8 cellular contexts compared by ENCODE assay signal in the genomic region with DNA sequence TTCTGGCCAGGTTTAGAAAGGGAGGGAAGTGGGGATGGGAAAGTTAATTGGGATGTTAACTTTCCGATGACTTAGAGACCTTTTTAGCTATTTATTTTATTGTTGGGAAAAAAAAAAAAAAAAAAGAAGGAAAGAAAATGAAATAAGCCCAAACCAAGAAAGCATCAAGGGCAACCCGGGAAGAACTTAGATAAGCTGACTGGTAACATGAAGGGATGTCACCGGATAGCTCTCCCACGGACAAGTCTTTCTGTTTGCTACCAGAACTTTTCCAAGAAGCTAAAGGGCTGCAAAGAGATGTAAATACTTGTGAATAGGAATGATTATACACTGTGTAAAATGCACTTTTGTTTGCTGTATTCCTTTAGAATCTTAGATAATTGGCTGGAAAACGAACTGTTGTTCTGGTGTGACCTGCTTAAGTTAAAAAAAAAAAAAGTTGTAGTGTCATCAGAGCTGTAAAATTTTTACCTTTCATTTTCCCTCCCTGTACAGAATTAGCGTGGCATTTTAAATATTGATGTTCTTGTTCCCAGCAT. TPM values are rescaled to one million over a fixed set of nuclear protein-coding genes. Genes with fewer than 3 reads are reported as not detected.
DNase-seq lines count a peak whose midpoint lies in the region; ATAC-seq and TF ChIP-seq lines count a peak whose summit lies in the region.

No MANE protein-coding gene starts in this region.

- H3K9me3 Mint-ChIP-seq in Calu3 (ENCODE audit: low read depth, unreplicated experiment): no peaks in the 10 kb centered on the region
- H3K9me3 Mint-ChIP-seq in effector memory CD8-positive, alpha-beta T cell: peaks cover 0 to 8% of the 10 kb centered on the region in 2 donors

- H3K9ac ChIP-seq in OCI-LY3 (ENCODE audit: low read length): peak overlapping the region; percentile 85

- H4K20me1 ChIP-seq in OCI-LY3 (ENCODE audit: insufficient read depth, low read length) (no peaks in the 10 kb centered on the region), osteoblast (ENCODE audit: insufficient read depth, low read length) (no peaks in the 10 kb centered on the region)

- intact Hi-C loops in Calu3 (cut with micrococcal nuclease; ENCODE audit: unreplicated experiment): loop anchor here (5.0 kb wide), 3 partner anchors 70 to 120 kb away; no protein-coding TSS in a partner anchor
- intact Hi-C loops in thyroid gland (cut with DNase I): no loop called here

- TF ChIP-seq CTCF in Calu3 (IDR thresholded peaks at IDR 0.05; ENCODE audit: unreplicated experiment) (no peak), OCI-LY3 (IDR thresholded peaks at IDR 0.05; ENCODE audit: low read depth, low read length) (no peak), osteoblast (IDR thresholded peaks at IDR 0.05; ENCODE audit: extremely low read depth, low read depth, low read length) (no peak), thyroid gland (IDR thresholded peaks at IDR 0.05) (no peak)

- DNase-seq in Calu3 (no peak), osteoblast (ENCODE audit: insufficient read length, low spot score, missing footprints) (peak; percentile 49), middle frontal gyrus (ENCODE audit: extremely low spot score, low spot score) (no peak), thyroid gland (no peak)
- DNase-seq in effector memory CD8-positive, alpha-beta T cell: no peak

- H3K27ac ChIP-seq in OCI-LY3 (ENCODE audit: low read length): peak overlapping the region; percentile 54; the same call in 1 of the 2 replicates
- H3K27ac ChIP-seq in osteoblast (ENCODE audit: low read depth, low read length): no peak overlapping the region
- H3K27ac ChIP-seq in thyroid gland: no peak overlapping the region

- peaks cover 41% of the 10 kb centered on the region for H3K4me1 ChIP-seq in OCI-LY3 (ENCODE audit: low read length)
- peaks cover 5% of the 10 kb centered on the region for H3K4me1 ChIP-seq in osteoblast (ENCODE audit: insufficient read depth, low read length)
- H3K4me1 ChIP-seq in thyroid gland: peaks cover 28 to 34% of the 10 kb centered on the region in 2 donors

- WGBS in thyroid gland, 2 donors: 15 to 20% methylated on average over 6 of the region's 6 CpGs

- H3K4me2 ChIP-seq in OCI-LY3 (ENCODE audit: low read length) (peak overlapping the region; percentile 96), osteoblast (ENCODE audit: insufficient read depth, low read length) (peak overlapping the region; percentile 74)

- BruUV-seq in Calu3 (replicated peaks; lab: Mats Ljungman, UMichigan): no TSS peak

- H3K36me3 ChIP-seq in OCI-LY3 (replicated peaks; ENCODE audit: low read depth, low read length): no peaks in the 10 kb centered on the region
- no peaks in the 10 kb centered on the region for H3K36me3 ChIP-seq in osteoblast (ENCODE audit: insufficient read depth, low read length)
- no peaks in the 10 kb centered on the region for H3K36me3 ChIP-seq in thyroid gland

- no peak for TF ChIP-seq POLR2A in thyroid gland (IDR thresholded peaks at IDR 0.05)

- peaks cover 2% of the 10 kb centered on the region; the same call in 1 of the 2 replicates for H3K27me3 ChIP-seq in OCI-LY3 (ENCODE audit: low read depth, low read length)
- peaks cover 99% of the 10 kb centered on the region for H3K27me3 ChIP-seq in osteoblast (ENCODE audit: insufficient read depth, low read length)
- peaks cover 87% of the 10 kb centered on the region for H3K27me3 ChIP-seq in thyroid gland

- CTCF ChIA-PET in Calu3 (lab: Charles Lee): interaction anchor here (0.6 to 1.4 kb wide), 8 partner anchors 13 to 469 kb away, joined by 3 to 4 read pairs (median 4); no protein-coding TSS in a partner anchor

- H3K9me3 ChIP-seq in OCI-LY3 (ENCODE audit: insufficient read depth, low read length) (no peaks in the 10 kb centered on the region), osteoblast (ENCODE audit: low read depth, low read length) (no peaks in the 10 kb centered on the region), thyroid gland (no peaks in the 10 kb centered on the region)

- peaks cover 19% of the 10 kb centered on the region for H3K36me3 Mint-ChIP-seq in Calu3 (ENCODE audit: insufficient read depth, unreplicated experiment)
- H3K36me3 Mint-ChIP-seq in effector memory CD8-positive, alpha-beta T cell (ENCODE audit: insufficient read depth): peaks cover 48% of the 10 kb centered on the region

- H3K27me3 Mint-ChIP-seq in Calu3 (ENCODE audit: unreplicated experiment): peaks cover 60% of the 10 kb centered on the region
- peaks cover 85 to 95% of the 10 kb centered on the region in 2 donors for H3K27me3 Mint-ChIP-seq in effector memory CD8-positive, alpha-beta T cell

- H3K4me3 ChIP-seq in OCI-LY3 (ENCODE audit: low read length): peak overlapping the region; percentile 85
- peak overlapping the region; percentile 68 for H3K4me3 ChIP-seq in osteoblast (ENCODE audit: insufficient read depth, low read length)
- peak overlapping the region in 1 of 3 donors; percentile 30 for H3K4me3 ChIP-seq in thyroid gland (replicated peaks in 1 of 3)

- peaks cover 44% of the 10 kb centered on the region for H3K4me1 Mint-ChIP-seq in Calu3 (ENCODE audit: low read depth, unreplicated experiment)
- H3K4me1 Mint-ChIP-seq in effector memory CD8-positive, alpha-beta T cell (ENCODE audit: low read depth in 2 of 2): peaks cover 25 to 34% of the 10 kb centered on the region in 2 donors

- H2AFZ ChIP-seq in OCI-LY3 (ENCODE audit: low read depth, low read length) (peak overlapping the region; percentile 59), osteoblast (ENCODE audit: low read length) (peak overlapping the region; percentile 65)

- no peak for ATAC-seq in effector memory CD8-positive, alpha-beta T cell (replicated peaks)
- ATAC-seq in HG03045 (IDR thresholded peaks at IDR 0.05; ENCODE audit: unreplicated experiment): no peak
- ATAC-seq in GM21360 (IDR thresholded peaks at IDR 0.05; ENCODE audit: unreplicated experiment): no peak

- peak overlapping the region; percentile 92 for H3K27ac Mint-ChIP-seq in Calu3 (ENCODE audit: unreplicated experiment)
- H3K27ac Mint-ChIP-seq in effector memory CD8-positive, alpha-beta T cell: peak overlapping the region; percentile 92 to 97

- no peaks in the 10 kb centered on the region; the same call in 1 of the 2 replicates for H3K79me2 ChIP-seq in OCI-LY3 (ENCODE audit: low read length)
- H3K79me2 ChIP-seq in osteoblast (ENCODE audit: insufficient read depth, low read length): no peaks in the 10 kb centered on the region

- peak overlapping the region; percentile 97 for H3K4me3 Mint-ChIP-seq in Calu3 (ENCODE audit: low read depth, unreplicated experiment)
- peak overlapping the region; percentile 96 to 98 for H3K4me3 Mint-ChIP-seq in effector memory CD8-positive, alpha-beta T cell

RNA-seq across cellular contexts. Expression of gene FOXB1, which starts 2.8 kb away (rescaled TPM):
- total RNA-seq in Calu3 (2022) (not detected in 2 replicates), osteoblast (not detected in 2 replicates), thyroid gland (not detected)
